In the genomic region with DNA sequence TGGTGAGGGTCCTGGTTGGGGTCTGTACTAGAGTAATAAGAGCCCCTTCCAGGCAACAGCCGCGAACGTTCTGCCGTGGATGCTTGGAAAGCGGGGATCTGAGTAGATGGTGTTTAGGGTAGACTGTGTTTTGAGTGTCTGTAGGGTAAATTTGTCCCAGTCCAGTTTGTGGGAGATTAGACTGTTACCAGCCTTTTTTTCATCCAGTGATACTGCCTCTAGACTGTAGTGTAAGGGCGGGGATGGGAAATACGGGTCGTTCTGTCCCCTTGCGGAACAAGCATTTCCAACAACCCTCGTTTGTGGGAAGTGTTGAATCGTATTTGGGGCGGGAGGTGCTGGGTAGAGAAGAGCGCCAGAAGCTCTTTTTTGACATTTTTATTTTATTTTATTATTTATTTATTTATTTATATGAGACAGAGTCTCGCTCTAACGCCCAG, we compare ENCODE assay signal across 8 cellular contexts. TPM values are rescaled to one million over a fixed set of nuclear protein-coding genes. Genes with fewer than 3 reads are reported as not detected.
DNase-seq lines count a peak whose midpoint lies in the region; ATAC-seq and TF ChIP-seq lines count a peak whose summit lies in the region.

No MANE protein-coding gene starts in this region.

- H3K4me1 ChIP-seq in DND-41 (ENCODE audit: insufficient read depth, low read length) (peaks cover 49% of the 10 kb centered on the region), IMR-90 (ENCODE audit: control insufficient read depth, insufficient read depth, low read length) (peaks cover 6% of the 10 kb centered on the region), esophagus muscularis mucosa (peaks cover 24 to 40% (median 40%) of the 10 kb centered on the region in 4 donors)

- no peak for TF ChIP-seq CTCF in DND-41 (IDR thresholded peaks at IDR 0.05; ENCODE audit: borderline replicate concordance, extremely low read depth, low read length, poor library complexity, severe bottlenecking)
- no peak for TF ChIP-seq CTCF in IMR-90 (conservative IDR thresholded peaks at IDR 0.05; ENCODE audit: low read depth, low read length)
- TF ChIP-seq CTCF in esophagus muscularis mucosa (IDR thresholded peaks at IDR 0.05), result no peak
- no peak for TF ChIP-seq CTCF in natural killer cell (IDR thresholded peaks at IDR 0.05)

- ATAC-seq in DND-41 (ENCODE audit: insufficient read depth, low read depth) (peak; percentile 61), GM19438 (IDR thresholded peaks at IDR 0.05; ENCODE audit: low read depth, unreplicated experiment) (peak; percentile 26), IMR-90 (ENCODE audit: low read depth) (peak; percentile 33), T-cell (replicated peaks in 1 of 4) (peak; percentile 19 to 67 (median 31)), natural killer cell (peak; percentile 46 to 64 (median 49)), HG02763 (IDR thresholded peaks at IDR 0.05; ENCODE audit: unreplicated experiment) (no peak)

- H2BK5ac ChIP-seq in IMR-90 (ENCODE audit: low read depth, low read length, poor library complexity, severe bottlenecking), result peak overlapping the region; percentile 65

- no peak for TF ChIP-seq RAD21 in IMR-90 (IDR thresholded peaks at IDR 0.05; ENCODE audit: low read length)

- H2AFZ ChIP-seq in DND-41 (ENCODE audit: low read depth, low read length) (peak overlapping the region; percentile 99), IMR-90 (replicated peaks; ENCODE audit: low read length, poor library complexity) (peak overlapping the region; percentile 96)

- CTCF ChIA-PET in IMR-90 (lab: Yijun Ruan, JAX), result interaction anchor here (0.6 to 1.1 kb wide), 2 partner anchors 24 to 42 kb away, joined by 3 to 4 read pairs; no protein-coding TSS in a partner anchor
- CTCF ChIA-PET in T-cell (lab: Charles Lee), result interaction anchor here in 1 of 2 donors (0.6 to 0.7 kb wide), 2 partner anchors 36 to 1205 kb away, joined by 3 to 8 read pairs; no protein-coding TSS in a partner anchor

- peak overlapping the region; percentile 86 to 93 for H4K8ac ChIP-seq in IMR-90 (ENCODE audit: low read depth in 2 of 2, low read length in 2 of 2)

- no peaks in the 10 kb centered on the region for H3K27me3 Mint-ChIP-seq in T-cell
- H3K27me3 Mint-ChIP-seq in natural killer cell (ENCODE audit: low read depth in 2 of 2), result no peaks in the 10 kb centered on the region

- dilution Hi-C loops in IMR-90 (cut with HindIII; ENCODE audit: low sequenced_read_pairs, unreplicated experiment), result no loop called here

- H3K9me3 Mint-ChIP-seq in T-cell (no peaks in the 10 kb centered on the region), natural killer cell (no peaks in the 10 kb centered on the region)

- H3K4ac ChIP-seq in IMR-90 (ENCODE audit: low read depth, low read length), result peak overlapping the region; percentile 37

- peak overlapping the region; percentile 87 for H3K56ac ChIP-seq in IMR-90 (ENCODE audit: extremely low read depth, insufficient read depth, low read length)

- no peak overlapping the region for H3K18ac ChIP-seq in IMR-90 (ENCODE audit: low read depth, low read length)

- peaks cover 71% of the 10 kb centered on the region for H3K79me2 ChIP-seq in DND-41 (ENCODE audit: insufficient read depth, low read length)

- WGBS in IMR-90 (ENCODE audit: extremely low coverage in 2 of 2, insufficient read length in 1 of 2), 2 experiments, result no CpG with 5 or more reads among the region's 15 CpGs
- WGBS in esophagus muscularis mucosa, result 2% methylated on average over 15 of the region's 15 CpGs

- H4K20me1 ChIP-seq in DND-41 (ENCODE audit: insufficient read depth, low read length), result peaks cover 4% of the 10 kb centered on the region; the same call in 1 of the 2 replicates
- 0 out of 2 replicates have a peak, but pooled peaks cover 4% of the 10 kb centered on the region for H4K20me1 ChIP-seq in IMR-90 (ENCODE audit: insufficient read depth, low read length)

- intact Hi-C loops in IMR-90 (cut with micrococcal nuclease), result no loop called here
- intact Hi-C loops in esophagus muscularis mucosa (cut with DNase I), result loop anchor here (5.0 kb wide), 1 partner anchor 103 kb away; no protein-coding TSS in a partner anchor
- intact Hi-C loops in natural killer cell (cut with micrococcal nuclease), result loop anchor here (2.0 to 5.0 kb wide), 4 partner anchors 26 to 102 kb away; a partner anchor contains a TSS

- H3K27me3 ChIP-seq in DND-41 (ENCODE audit: insufficient read depth, low read length, poor library complexity), result no peaks in the 10 kb centered on the region
- no peaks in the 10 kb centered on the region for H3K27me3 ChIP-seq in IMR-90 (ENCODE audit: control insufficient read depth, insufficient read depth, low read length)
- H3K27me3 ChIP-seq in esophagus muscularis mucosa, result no peaks in the 10 kb centered on the region

- H3K27ac ChIP-seq in DND-41 (ENCODE audit: low read length) (peak overlapping the region; percentile 97), IMR-90 (ENCODE audit: insufficient read depth, low read length) (peak overlapping the region; percentile 84), esophagus muscularis mucosa (replicated peaks in 1 of 4) (peak overlapping the region; percentile 90 to 95 (median 92))

- no peak for DNase-seq in DND-41
- peak; percentile 12 for DNase-seq in IMR-90
- peak in 11 of 34 experiments; percentile 3 to 37 (median 8) for DNase-seq in T-cell
- no peak for DNase-seq in esophagus muscularis mucosa (ENCODE audit: extremely low spot score)
- no peak for DNase-seq in natural killer cell
- DNase-seq in hippocampal formation (lab: John Stamatoyannopoulos, UW), result no peak

- H3K14ac ChIP-seq in IMR-90 (replicated peaks; ENCODE audit: low read depth, low read length), result peak overlapping the region; percentile 77; the same call in 1 of the 2 replicates

- peak overlapping the region; percentile 12; the same call in 1 of the 3 replicates for H2BK15ac ChIP-seq in IMR-90 (ENCODE audit: low read depth, low read length)

- peaks cover 21 to 62% of the 10 kb centered on the region in 2 experiments for H3K79me1 ChIP-seq in IMR-90 (ENCODE audit: low read depth in 1 of 2, low read length in 2 of 2)

- POLR2A ChIA-PET in IMR-90 (lab: Charles Lee; ENCODE audit: unreplicated experiment), result no interaction called here
- POLR2A ChIA-PET in T-cell (lab: Charles Lee), result interaction anchor here (0.6 to 1.0 kb wide), 3 partner anchors 32 to 163 kb away, joined by 3 read pairs; a partner anchor contains a TSS

- H3K36me3 ChIP-seq in DND-41 (ENCODE audit: insufficient read depth, low read length) (peaks cover 21% of the 10 kb centered on the region), IMR-90 (ENCODE audit: control insufficient read depth, insufficient read depth, low read length) (peaks cover 7% of the 10 kb centered on the region), esophagus muscularis mucosa (peaks cover 5 to 20% (median 11%) of the 10 kb centered on the region in 4 donors)

- no peak for TF ChIP-seq POLR2A in IMR-90 (IDR thresholded peaks at IDR 0.05; ENCODE audit: low read depth, low read length)
- no peak for TF ChIP-seq POLR2A in esophagus muscularis mucosa (IDR thresholded peaks at IDR 0.05; ENCODE audit: low read depth)

- H2AK5ac ChIP-seq in IMR-90 (ENCODE audit: low read depth, low read length), result peak overlapping the region; percentile 41

- BruUV-seq in IMR-90 (replicated peaks; lab: Mats Ljungman, UMichigan), result no TSS peak

- peak overlapping the region; percentile 97 for H2AK9ac ChIP-seq in IMR-90 (replicated peaks; ENCODE audit: low read depth, low read length, poor library complexity)

- H3K9me3 ChIP-seq in DND-41 (ENCODE audit: insufficient read depth, low read length, severe bottlenecking), result no peaks in the 10 kb centered on the region
- H3K9me3 ChIP-seq in IMR-90 (ENCODE audit: control insufficient read depth, insufficient read depth, low read length), result no peaks in the 10 kb centered on the region
- no peaks in the 10 kb centered on the region for H3K9me3 ChIP-seq in esophagus muscularis mucosa

- peak overlapping the region; percentile 5; the same call in 1 of the 2 replicates for H2BK120ac ChIP-seq in IMR-90 (ENCODE audit: low read depth, low read length)

- H3K23ac ChIP-seq in IMR-90 (ENCODE audit: low read depth, low read length), result peak overlapping the region; percentile 20

- no peak overlapping the region for H4K91ac ChIP-seq in IMR-90 (ENCODE audit: insufficient read depth, low read depth, low read length)

- peak overlapping the region; percentile 88 to 98 (median 97) for H3K4me3 Mint-ChIP-seq in T-cell
- peak overlapping the region; percentile 99 for H3K4me3 Mint-ChIP-seq in natural killer cell

- H3K9ac ChIP-seq in DND-41 (ENCODE audit: low read depth, low read length) (peak overlapping the region; percentile 86), IMR-90 (ENCODE audit: low read depth, low read length) (peak overlapping the region; percentile 89)

- H3K4me2 ChIP-seq in DND-41 (ENCODE audit: insufficient read depth, low read length) (peak overlapping the region; percentile 89), IMR-90 (ENCODE audit: low read depth, low read length) (peak overlapping the region; percentile 99)

- H2BK20ac ChIP-seq in IMR-90 (ENCODE audit: low read depth, low read length), result no peak overlapping the region

- H4K5ac ChIP-seq in IMR-90 (ENCODE audit: low read depth, low read length), result peak overlapping the region; percentile 67

- H3K4me1 Mint-ChIP-seq in T-cell (peaks cover 50 to 69% (median 65%) of the 10 kb centered on the region in 3 donors), natural killer cell (peaks cover 36 to 37% of the 10 kb centered on the region in 2 donors)

- no peak for TF ChIP-seq EP300 in esophagus muscularis mucosa (IDR thresholded peaks at IDR 0.05)

- in situ Hi-C loops in IMR-90 (cut with MboI; ENCODE audit: low sequenced_read_pairs), result no loop called here

- peaks cover 4% of the 10 kb centered on the region for H3K36me3 Mint-ChIP-seq in T-cell
- no peaks in the 10 kb centered on the region for H3K36me3 Mint-ChIP-seq in natural killer cell

- H3K9me1 ChIP-seq in IMR-90 (ENCODE audit: insufficient read depth, low read length), result 0 out of 2 replicates have a peak, but pooled peaks cover 3% of the 10 kb centered on the region

- peak overlapping the region; percentile 93 to 95 for H3K27ac Mint-ChIP-seq in T-cell
- H3K27ac Mint-ChIP-seq in natural killer cell, result peak overlapping the region; percentile 94 to 96

- H3K4me3 ChIP-seq in DND-41 (ENCODE audit: low read depth in 1 of 2, low read length in 2 of 2) (peak overlapping the region; percentile 88 to 99), IMR-90 (ENCODE audit: insufficient read depth, low read depth, low read length) (peak overlapping the region; percentile 85), esophagus muscularis mucosa (peak overlapping the region; percentile 80 to 93 (median 83))

RNA-seq across cellular contexts. Expression of a gene that starts 0.4 kb away (rescaled TPM):
- total RNA-seq in IMR-90 (2012; rRNA removed), result 22.4 and 29.2 TPM in 2 replicates
- 12.3 and 18.4 TPM in 2 replicates for polyA plus RNA-seq in IMR-90 (2012; rRNA removed)
- polyA plus RNA-seq in IMR-90 (2012; cell fraction: cytosol; rRNA removed), result 5.7 and 7.8 TPM in 2 replicates
- polyA plus RNA-seq in IMR-90 (2012; cell fraction: nucleus; rRNA removed; ENCODE audit: low replicate concordance), result 3.1 and 6.2 TPM in 2 replicates
- total RNA-seq in T-cell, result 10 to 100 TPM; 13.1 to 21.8 (median 16.8) TPM
- total RNA-seq in esophagus muscularis mucosa, result 10 to 100 TPM; 13.2 to 28.2 (median 16.0) TPM
- 10 to 100 TPM; 24.9 to 26.2 (median 26.1) TPM for total RNA-seq in natural killer cell

RNA-seq across cellular contexts. Expression of a gene that starts 0.5 kb away (rescaled TPM):
- total RNA-seq in IMR-90 (2012; rRNA removed) (9.5 and 10.0 TPM in 2 replicates), T-cell (10 to 100 TPM; 13.4 to 24.6 (median 18.4) TPM), esophagus muscularis mucosa (10 to 100 TPM; 12.8 to 20.1 (median 17.3) TPM), natural killer cell (10 to 100 TPM; 29.4 to 43.9 (median 29.4) TPM)
- 7.4 and 11.3 TPM in 2 replicates for polyA plus RNA-seq in IMR-90 (2012; rRNA removed)
- polyA plus RNA-seq in IMR-90 (2012; cell fraction: cytosol; rRNA removed), result 3.2 and 4.7 TPM in 2 replicates
- polyA plus RNA-seq in IMR-90 (2012; cell fraction: nucleus; rRNA removed; ENCODE audit: low replicate concordance), result 2.2 and 7.1 TPM in 2 replicates

RNA-seq across cellular contexts. Expression of a gene that starts 26.3 kb away (rescaled TPM):
- total RNA-seq in IMR-90 (2012; rRNA removed) (3.1 and 3.2 TPM in 2 replicates), T-cell (10 to 100 TPM in 2 of 5 donors, 1 to 10 TPM in 3; 6.6 to 10.6 (median 8.8) TPM), esophagus muscularis mucosa (10 to 100 TPM; 14.2 to 46.9 (median 33.3) TPM), natural killer cell (10 to 100 TPM; 20.0 to 22.5 (median 20.1) TPM)
- 2.0 and 2.2 TPM in 2 replicates for polyA plus RNA-seq in IMR-90 (2012; rRNA removed)
- polyA plus RNA-seq in IMR-90 (2012; cell fraction: cytosol; rRNA removed), result 0.67 and 0.73 TPM in 2 replicates
- 8.0 and 8.2 TPM in 2 replicates for polyA plus RNA-seq in IMR-90 (2012; cell fraction: nucleus; rRNA removed; ENCODE audit: low replicate concordance)

RNA-seq across cellular contexts. Expression of a gene that starts 53.6 kb away (rescaled TPM):
- 36.0 and 72.5 TPM in 2 replicates for total RNA-seq in IMR-90 (2012; rRNA removed)
- polyA plus RNA-seq in IMR-90 (2012; rRNA removed), result 37.2 and 45.5 TPM in 2 replicates
- 7.1 and 8.5 TPM in 2 replicates for polyA plus RNA-seq in IMR-90 (2012; cell fraction: cytosol; rRNA removed)
- 7.5 and 77.2 TPM in 2 replicates for polyA plus RNA-seq in IMR-90 (2012; cell fraction: nucleus; rRNA removed; ENCODE audit: low replicate concordance)
- 10 to 100 TPM; 51.8 to 60.7 (median 59.3) TPM for total RNA-seq in T-cell
- total RNA-seq in esophagus muscularis mucosa, result 10 to 100 TPM; 48.6 to 76.2 (median 55.1) TPM
- total RNA-seq in natural killer cell, result 10 to 100 TPM; 72.7 to 85.2 (median 82.7) TPM

RNA-seq across cellular contexts. Expression of a gene that starts 58.1 kb away (rescaled TPM):
- total RNA-seq in IMR-90 (2012; rRNA removed) (87.5 and 107 TPM in 2 replicates), T-cell (10 to 100 TPM; 33.1 to 41.1 (median 36.7) TPM), esophagus muscularis mucosa (100 to 1,000 TPM; 312 to 568 (median 428) TPM), natural killer cell (10 to 100 TPM; 39.6 to 53.1 (median 52.2) TPM)
- polyA plus RNA-seq in IMR-90 (2012; rRNA removed), result 19.2 TPM in 2 replicates
- 6.9 and 8.5 TPM in 2 replicates for polyA plus RNA-seq in IMR-90 (2012; cell fraction: cytosol; rRNA removed)
- 4.0 and 13.9 TPM in 2 replicates for polyA plus RNA-seq in IMR-90 (2012; cell fraction: nucleus; rRNA removed; ENCODE audit: low replicate concordance)
